ENCODE assay signal across 8 cellular contexts in genomic region chr15:92831459-92832229, GRCh38.
DNase-seq lines count a peak whose midpoint lies in the region; ATAC-seq, FAIRE-seq and TF ChIP-seq lines count a peak whose summit lies in the region.

No MANE protein-coding gene starts in this region.

- ATAC-seq in HG02798 (IDR thresholded peaks at IDR 0.05; ENCODE audit: poor library complexity, unreplicated experiment) (peak; percentile 98), heart left ventricle (peak; percentile 98 to 99 (median 98))

- intact Hi-C loops in heart left ventricle (cut with DNase I) = loop anchor here in 9 of 10 donors (1.0 to 5.0 kb wide), 10 partner anchors 21 to 76 kb away; partner anchors contain the start of gene CHD2 (in 1 of the 9)

- H3K9ac ChIP-seq in adipocyte (ENCODE audit: low read length) = peak overlapping the region; percentile 94

- peak overlapping the region; percentile 58 for H3K4me3 Mint-ChIP-seq in progenitor cell of endocrine pancreas (ENCODE audit: low read depth)

- TF ChIP-seq POLR2A in GM12891 (IDR thresholded peaks at IDR 0.05; ENCODE audit: low read depth, low read length) (peak; percentile 90), heart left ventricle (IDR thresholded peaks at IDR 0.05) (peak; percentile 56 to 95)

- H3K27ac Mint-ChIP-seq in progenitor cell of endocrine pancreas = peak overlapping the region; percentile 99

- WGBS in heart left ventricle, 4 donors = 0 to 1% (median 0%) methylated on average over 8 to 12 of the region's 12 CpGs

- peak overlapping the region; percentile 89 to 98 (median 95) for H3K27ac ChIP-seq in heart left ventricle

- peaks cover 29% of the 10 kb centered on the region for H3K4me1 ChIP-seq in adipocyte (ENCODE audit: control insufficient read depth, insufficient read depth, low read length)
- H3K4me1 ChIP-seq in heart left ventricle = peaks cover 12 to 53% (median 33%) of the 10 kb centered on the region in 12 donors

- peaks cover 32% of the 10 kb centered on the region for H3K4me1 Mint-ChIP-seq in progenitor cell of endocrine pancreas (ENCODE audit: low read depth)

- H3K9me3 ChIP-seq in adipocyte (ENCODE audit: control insufficient read depth, low read length) (no peaks in the 10 kb centered on the region), heart left ventricle (no peaks in the 10 kb centered on the region)

- H3K27me3 Mint-ChIP-seq in progenitor cell of endocrine pancreas = no peaks in the 10 kb centered on the region

- peak; percentile 54 for DNase-seq in GM12891 (ENCODE audit: insufficient read length, low spot score)
- peak; percentile 97 for DNase-seq in NCI-H1417 treated with DMSO at 0.1 percent for 48 hours (lab: John Stamatoyannopoulos, UW)
- peak; percentile 88 to 92 for DNase-seq in SW 1271 (lab: John Stamatoyannopoulos, UW)
- peak; percentile 93 for DNase-seq in adipocyte (ENCODE audit: low read depth)
- peak; percentile 94 to 99 (median 96) for DNase-seq in heart left ventricle
- peak; percentile 83 for DNase-seq in progenitor cell of endocrine pancreas (ENCODE audit: low spot score, unreplicated experiment)
- DNase-seq in ureter (ENCODE audit: low spot score) = peak; percentile 92

- no peaks in the 10 kb centered on the region for H3K9me3 Mint-ChIP-seq in progenitor cell of endocrine pancreas (ENCODE audit: low read depth)

- no peaks in the 10 kb centered on the region for H3K36me3 Mint-ChIP-seq in progenitor cell of endocrine pancreas (ENCODE audit: insufficient read depth)

- H3K36me3 ChIP-seq in adipocyte (ENCODE audit: control insufficient read depth, insufficient read depth, low read length, severe bottlenecking) (no peaks in the 10 kb centered on the region), heart left ventricle (no peaks in the 10 kb centered on the region)

- H3K27me3 ChIP-seq in adipocyte (replicated peaks; ENCODE audit: control insufficient read depth, insufficient read depth, low read length) = no peaks in the 10 kb centered on the region
- no peaks in the 10 kb centered on the region for H3K27me3 ChIP-seq in heart left ventricle

- FAIRE-seq in GM12891 (lab: Jason Lieb, UNC) = peak; percentile 87

- TF ChIP-seq CTCF in heart left ventricle (IDR thresholded peaks at IDR 0.05) (no peak), progenitor cell of endocrine pancreas (IDR thresholded peaks at IDR 0.05; ENCODE audit: unreplicated experiment) (no peak)

- peak overlapping the region; percentile 69 for H3K4me3 ChIP-seq in adipocyte (ENCODE audit: low read length)
- H3K4me3 ChIP-seq in heart left ventricle = peak overlapping the region in 11 of 12 donors; percentile 12 to 49 (median 37)

TF ChIP-seq in GM12891, 5 proteins besides CTCF, POLR2A, EP300 and RAD21:
- peak; percentile 75 for TF ChIP-seq TAF1 (IDR thresholded peaks at IDR 0.05; ENCODE audit: low read depth, low read length)
- TF ChIP-seq POLR2AphosphoS5 (IDR thresholded peaks at IDR 0.05; ENCODE audit: low read depth, low read length) = peak; percentile 94
- peak; percentile 67 for TF ChIP-seq SPI1 (IDR thresholded peaks at IDR 0.05; ENCODE audit: low read depth, low read length)
- TF ChIP-seq PAX5 (IDR thresholded peaks at IDR 0.05; ENCODE audit: insufficient read depth, low read length, severe bottlenecking) = no peak
- TF ChIP-seq POU2F2 (IDR thresholded peaks at IDR 0.05; ENCODE audit: low read depth, low read length) = peak; percentile 89

Comparison
In these comparisons a context has a peak if more than half of its experiments do, and no peak if none do; other contexts are left out.
1. Peak in every context shown above with its lines: DNase-seq, ATAC-seq, H3K4me3 ChIP-seq and H3K27ac ChIP-seq.